8 cellular contexts compared by ENCODE assay signal in genomic region chr14:31749275-31749674, GRCh38.
"Had no signal": no experiment of that assay in that cellular context is flagged by ENCODE, and none has a peak within 500 bp of the region (broad histone marks: within the 10 kb centered on the region; RNA-seq: fewer than 3 reads in every experiment).

No MANE protein-coding gene starts in this region.

- H3K27me3 Mint-ChIP-seq: IgD-negative memory B cell had no signal

- DNase-seq: IMR-90, KBM-7, KG1 had no signal

- H3K9ac ChIP-seq: KMS-11 had no signal

- ATAC-seq: K562 had no signal

- H3K4me2 ChIP-seq: KMS-11 had no signal

- H3K27ac Mint-ChIP-seq: IgD-negative memory B cell had no signal

- H3K27ac ChIP-seq: HL-60, KMS-11 had no signal

- H3K4me3 ChIP-seq: K562 had no signal

- FAIRE-seq: HTR-8/SVneo, K562 had no signal
